33 cellular contexts compared by ENCODE assay signal in genomic region chr12:70372881-70373280, GRCh38. TPM values are rescaled to one million over a fixed set of nuclear protein-coding genes. Genes with fewer than 3 reads are reported as not detected.
DNase-seq lines count a peak whose midpoint lies in the region; ATAC-seq and TF ChIP-seq lines count a peak whose summit lies in the region.
"Had no signal": no experiment of that assay in that cellular context is flagged by ENCODE, and none has a peak within 500 bp of the region (broad histone marks: within the 10 kb centered on the region; RNA-seq: fewer than 3 reads in every experiment).

No MANE protein-coding gene starts in this region.

- CTCF ChIA-PET in T-cell (lab: Charles Lee), result no interaction called here

- H3K9me3 ChIP-seq in H9 (ENCODE audit: control insufficient read depth, low read depth, low read length) (no peaks in the 10 kb centered on the region), Loucy (ENCODE audit: insufficient read depth, low read depth, low read length) (no peaks in the 10 kb centered on the region), trophoblast cell (ENCODE audit: insufficient read depth, low read depth, low read length) (no peaks in the 10 kb centered on the region), body of pancreas (no peaks in the 10 kb centered on the region), lower lobe of right lung (no peaks in the 10 kb centered on the region)
- H3K9me3 ChIP-seq: A549, BE2C, Caco-2 had no signal

- H2BK15ac ChIP-seq in H9 (ENCODE audit: low read depth, low read length), result no peak overlapping the region

- H3K4me1 ChIP-seq in H9 (ENCODE audit: insufficient read depth, low read length), result no peaks in the 10 kb centered on the region
- H3K4me1 ChIP-seq in Loucy (ENCODE audit: insufficient read depth, low read length, poor library complexity, severe bottlenecking), result peaks cover 36% of the 10 kb centered on the region
- no peaks in the 10 kb centered on the region for H3K4me1 ChIP-seq in trophoblast cell (ENCODE audit: control insufficient read depth in 1 of 2, insufficient read depth in 2 of 2, low read length in 2 of 2)
- no peaks in the 10 kb centered on the region for H3K4me1 ChIP-seq in body of pancreas
- no peaks in the 10 kb centered on the region for H3K4me1 ChIP-seq in lower lobe of right lung
- H3K4me1 ChIP-seq: A549, BE2C, Caco-2 had no signal

- no peak overlapping the region for H4K5ac ChIP-seq in H9 (ENCODE audit: insufficient read length, low read depth, low read length)

- H3K4me2 ChIP-seq in H9 (ENCODE audit: insufficient read depth, insufficient read length, low read length) (no peak overlapping the region), Loucy (ENCODE audit: low read depth, low read length, poor library complexity, severe bottlenecking) (peak overlapping the region; percentile 26), trophoblast cell (ENCODE audit: low read length) (no peak overlapping the region)
- H3K4me2 ChIP-seq: A549; BLaER1; BLaER1 treated with 17β-estradiol and CSF1 and Interleukin-3, amounts not matched to agents 10 nM and 100 nM had no signal

- H4K20me1 ChIP-seq in H9 (ENCODE audit: control insufficient read depth, insufficient read depth, insufficient read length) (no peaks in the 10 kb centered on the region), Loucy (ENCODE audit: insufficient read depth, low read length, poor library complexity, severe bottlenecking) (peaks cover under 1% of the 10 kb centered on the region)
- H4K20me1 ChIP-seq: BLaER1 treated with 17β-estradiol and CSF1 and Interleukin-3, amounts not matched to agents 10 nM and 100 nM had no signal

- H3K18ac ChIP-seq in H9 (ENCODE audit: insufficient read length, low read depth, low read length) (no peak overlapping the region), trophoblast cell (ENCODE audit: low read length) (no peak overlapping the region)

- H3K9ac ChIP-seq in H9 (ENCODE audit: extremely low read depth, insufficient read length, low read length) (no peak overlapping the region), Loucy (ENCODE audit: low read depth, low read length, poor library complexity, severe bottlenecking) (no peak overlapping the region), trophoblast cell (ENCODE audit: low read length) (no peak overlapping the region)
- H3K9ac ChIP-seq: BLaER1; BLaER1 treated with 17β-estradiol and CSF1 and Interleukin-3, amounts not matched to agents 10 nM and 100 nM had no signal

- H4K12ac ChIP-seq in trophoblast cell (ENCODE audit: low read depth, low read length), result peak overlapping the region; percentile 32

- ATAC-seq in T-cell (replicated peaks in 1 of 4), result no peak
- no peak for ATAC-seq in body of pancreas
- ATAC-seq in lower lobe of right lung, result no peak
- ATAC-seq: CD8-positive, alpha-beta T cell had no signal

- H3K23me2 ChIP-seq in H9 (ENCODE audit: insufficient read length, low read depth, low read length, poor library complexity, severe bottlenecking), result peaks cover under 1% of the 10 kb centered on the region

- H3K4me1 Mint-ChIP-seq in H9 (peaks cover 6 to 8% of the 10 kb centered on the region in 2 experiments; a peak in 3 of 4 replicates), T-cell (peaks cover under 1 to 9% (median 6%) of the 10 kb centered on the region in 3 donors)
- H3K4me1 Mint-ChIP-seq: B cell, CD14-positive monocyte had no signal

- intact Hi-C loops in body of pancreas (cut with DNase I) (no loop called here), lower lobe of right lung (cut with DNase I) (no loop called here)

- H2AFZ ChIP-seq in H9 (ENCODE audit: low read length) (no peak overlapping the region), Loucy (ENCODE audit: low read length) (no peak overlapping the region), trophoblast cell (ENCODE audit: insufficient read depth, low read length, poor library complexity) (no peak overlapping the region)

- H2AK5ac ChIP-seq in H9 (ENCODE audit: insufficient read length, low read length), result peak overlapping the region; percentile 8
- H2AK5ac ChIP-seq in trophoblast cell (ENCODE audit: low read length), result no peak overlapping the region

- H3K9me3 Mint-ChIP-seq in H9, result peaks cover 0 to 5% of the 10 kb centered on the region in 2 experiments; a peak in 2 of 5 replicates
- H3K9me3 Mint-ChIP-seq in T-cell, result peaks cover 0 to 5% (median 0%) of the 10 kb centered on the region in 3 donors
- H3K9me3 Mint-ChIP-seq: CD4-positive, alpha-beta memory T cell; CD4-positive, alpha-beta T cell; CD8-positive, alpha-beta memory T cell; CD8-positive, alpha-beta T cell had no signal

- H3F3A ChIP-seq in Loucy (ENCODE audit: low read depth), result no peaks in the 10 kb centered on the region

- no peak overlapping the region for H4K8ac ChIP-seq in H9 (replicated peaks; ENCODE audit: insufficient read length, low read depth, low read length)
- no peak overlapping the region for H4K8ac ChIP-seq in trophoblast cell (ENCODE audit: low read depth, low read length)

- no peak overlapping the region for H3K4ac ChIP-seq in H9 (ENCODE audit: low read depth, low read length)
- H3K4ac ChIP-seq in trophoblast cell (ENCODE audit: low read depth, low read length), result no peak overlapping the region

- no peak overlapping the region for H3K14ac ChIP-seq in H9 (ENCODE audit: insufficient read depth, low read length)
- H3K14ac ChIP-seq in trophoblast cell (ENCODE audit: low read length), result no peak overlapping the region

- no peak overlapping the region for H2BK12ac ChIP-seq in H9 (ENCODE audit: insufficient read length, low read depth, low read length)
- no peak overlapping the region for H2BK12ac ChIP-seq in trophoblast cell (ENCODE audit: low read length)

- H3K27me3 ChIP-seq in H9 (ENCODE audit: insufficient read depth, low read length) (no peaks in the 10 kb centered on the region), Loucy (ENCODE audit: insufficient read depth, low read length, poor library complexity, severe bottlenecking) (no peaks in the 10 kb centered on the region), trophoblast cell (ENCODE audit: insufficient read depth, low read length) (no peaks in the 10 kb centered on the region), body of pancreas (no peaks in the 10 kb centered on the region), lower lobe of right lung (ENCODE audit: low read depth) (no peaks in the 10 kb centered on the region)

- no peak overlapping the region for H2BK20ac ChIP-seq in H9 (ENCODE audit: low read depth, low read length, poor library complexity, severe bottlenecking)

- H2BK120ac ChIP-seq in H9 (ENCODE audit: low read depth, low read length, poor library complexity, severe bottlenecking), result no peak overlapping the region
- H2BK120ac ChIP-seq in trophoblast cell (ENCODE audit: insufficient read depth, low read length, poor library complexity), result no peak overlapping the region

- TF ChIP-seq CTCF in H9 (conservative IDR thresholded peaks at IDR 0.05) (no peak), Loucy (conservative IDR thresholded peaks at IDR 0.05; ENCODE audit: low read length) (no peak), body of pancreas (IDR thresholded peaks at IDR 0.05) (no peak), lower lobe of right lung (IDR thresholded peaks at IDR 0.05) (no peak)

- H3K23ac ChIP-seq in H9 (ENCODE audit: insufficient read length, low read depth, low read length) (no peak overlapping the region), trophoblast cell (ENCODE audit: low read length) (no peak overlapping the region)

- H3K79me2 ChIP-seq in H9 (ENCODE audit: insufficient read depth, low read length) (peaks cover 2% of the 10 kb centered on the region; the same call in 1 of the 2 replicates), Loucy (ENCODE audit: insufficient read depth, low read length) (peaks cover 23% of the 10 kb centered on the region; the same call in 1 of the 2 replicates), trophoblast cell (ENCODE audit: control insufficient read depth, insufficient read depth, low read length, poor library complexity) (no peaks in the 10 kb centered on the region)

- H3K36me3 Mint-ChIP-seq in H9 (ENCODE audit: insufficient read depth in 1 of 3, low read depth in 3 of 3) (peaks cover 16 to 38% (median 24%) of the 10 kb centered on the region in 3 experiments), T-cell (no peaks in the 10 kb centered on the region)
- H3K36me3 Mint-ChIP-seq: CD14-positive monocyte; CD8-positive, alpha-beta T cell had no signal

- no peak overlapping the region for H4K91ac ChIP-seq in H9 (ENCODE audit: insufficient read length, low read depth, low read length)
- H4K91ac ChIP-seq in trophoblast cell (ENCODE audit: low read depth, low read length), result no peak overlapping the region

- no peak for TF ChIP-seq POLR2A in body of pancreas (IDR thresholded peaks at IDR 0.05)

- POLR2A ChIA-PET in T-cell (lab: Charles Lee), result no interaction called here

- H3K79me1 ChIP-seq in H9 (ENCODE audit: insufficient read depth, low read depth, low read length, poor library complexity, severe bottlenecking), result no peaks in the 10 kb centered on the region
- no peaks in the 10 kb centered on the region for H3K79me1 ChIP-seq in trophoblast cell (ENCODE audit: low read length)

- H2BK5ac ChIP-seq in H9 (ENCODE audit: insufficient read length, low read length), result no peak overlapping the region
- H2BK5ac ChIP-seq in trophoblast cell (ENCODE audit: low read depth, low read length, poor library complexity), result no peak overlapping the region

- H3K27ac Mint-ChIP-seq in H9, result no peak overlapping the region
- no peak overlapping the region for H3K27ac Mint-ChIP-seq in T-cell
- H3K27ac Mint-ChIP-seq: B cell; CD14-positive monocyte; CD4-positive, alpha-beta T cell; CD4-positive, CD25-positive, alpha-beta regulatory T cell; CD8-positive, alpha-beta memory T cell; CD8-positive, alpha-beta T cell had no signal

- H3K27me3 Mint-ChIP-seq in H9 (ENCODE audit: low read depth) (no peaks in the 10 kb centered on the region), T-cell (peaks cover 0 to 1% of the 10 kb centered on the region in 2 donors)
- H3K27me3 Mint-ChIP-seq: B cell; CD4-positive, alpha-beta memory T cell; CD4-positive, alpha-beta T cell; CD8-positive, alpha-beta memory T cell had no signal

- no peak overlapping the region for H3K4me3 ChIP-seq in Loucy (ENCODE audit: low read length, poor library complexity, severe bottlenecking)
- no peak overlapping the region for H3K4me3 ChIP-seq in trophoblast cell (ENCODE audit: low read depth, low read length)
- no peak overlapping the region for H3K4me3 ChIP-seq in body of pancreas
- H3K4me3 ChIP-seq in lower lobe of right lung, result no peak overlapping the region
- H3K4me3 ChIP-seq: A549; BLaER1; BLaER1 treated with 17β-estradiol and CSF1 and Interleukin-3, amounts not matched to agents 10 nM and 100 nM had no signal

- H3T11ph ChIP-seq in H9 (ENCODE audit: low read length), result no peak overlapping the region

- H3K4me3 Mint-ChIP-seq in H9, result no peak overlapping the region
- H3K4me3 Mint-ChIP-seq in T-cell, result no peak overlapping the region
- H3K4me3 Mint-ChIP-seq: B cell; CD14-positive monocyte; CD4-positive, alpha-beta memory T cell; CD4-positive, alpha-beta T cell; CD4-positive, CD25-positive, alpha-beta regulatory T cell; CD8-positive, alpha-beta memory T cell; CD8-positive, alpha-beta T cell had no signal

- no CpG with 5 or more reads among the region's 3 CpGs for WGBS in H9 (ENCODE audit: extremely low coverage, insufficient read length, low lambda C conversion rate)
- WGBS in trophoblast cell (ENCODE audit: extremely low coverage, insufficient coverage, insufficient read length), result no CpG with 5 or more reads among the region's 3 CpGs
- 63 to 66% methylated on average over 3 of the region's 3 CpGs for WGBS in body of pancreas, 2 donors

- H3K27ac ChIP-seq in H9 (ENCODE audit: insufficient read length, low read depth, low read length) (no peak overlapping the region), trophoblast cell (ENCODE audit: low read depth, low read length) (no peak overlapping the region), body of pancreas (no peak overlapping the region), lower lobe of right lung (no peak overlapping the region)
- H3K27ac ChIP-seq: 22Rv1; A549; BLaER1; BLaER1 treated with 17β-estradiol and CSF1 and Interleukin-3, amounts not matched to agents 10 nM and 100 nM; C4-2B had no signal

- H3K36me3 ChIP-seq in Loucy (ENCODE audit: insufficient read depth, low read length) (no peaks in the 10 kb centered on the region), trophoblast cell (ENCODE audit: control insufficient read depth in 1 of 2, insufficient read depth in 2 of 2, low read length in 2 of 2) (no peaks in the 10 kb centered on the region), body of pancreas (replicated peaks in 1 of 2; ENCODE audit: insufficient read depth in 1 of 2, low read depth in 2 of 2) (no peaks in the 10 kb centered on the region), lower lobe of right lung (no peaks in the 10 kb centered on the region)
- H3K36me3 ChIP-seq: BE2C; BLaER1; BLaER1 treated with 17β-estradiol and CSF1 and Interleukin-3, amounts not matched to agents 10 nM and 100 nM had no signal

- H3K56ac ChIP-seq in H9 (ENCODE audit: insufficient read length, low read depth, low read length), result no peak overlapping the region

- no peak for DNase-seq in H9
- DNase-seq in trophoblast cell, result no peak
- DNase-seq in T-cell, result no peak
- DNase-seq in body of pancreas, result no peak
- DNase-seq in lower lobe of right lung, result no peak
- DNase-seq: 8988T; ACHN; AML-193; BE2C; C1 segment of cervical spinal cord; Caco-2; Calu3; CD4-positive, alpha-beta memory T cell; CD4-positive, alpha-beta T cell; CD4-positive, CD25-positive, alpha-beta regulatory T cell; CD8-positive, alpha-beta memory T cell; CD8-positive, alpha-beta T cell; COR-L47; DMS 273 treated with DMSO at 0.1 percent for 48 hours; DMS153; DMS53; DMS79; DMS79 treated with DMSO at 0.1 percent for 48 hours; DND-41; EL had no signal

- no peaks in the 10 kb centered on the region for H3K9me2 ChIP-seq in Loucy (replicated peaks; ENCODE audit: low read depth, low read length)

RNA-seq across cellular contexts. Expression of gene KCNMB4, which starts 6.8 kb away (rescaled TPM):
- total RNA-seq in H9 (2021) (16.1 and 16.2 TPM in 2 replicates), T-cell (1 to 10 TPM in 4 of 5 donors, under 1 TPM in 1; 0.79 to 2.6 (median 1.5) TPM), body of pancreas (1 to 10 TPM in 1 of 2 donors, under 1 TPM in 1; 0.33 to 1.6 TPM), lower lobe of right lung (4.5 TPM)
- 6.9 and 7.2 TPM in 2 replicates for polyA plus RNA-seq in trophoblast cell (2013)
